8 cellular contexts compared by ENCODE assay signal in genomic region chr17:40038882-40039513, GRCh38. TPM values are rescaled to one million over a fixed set of nuclear protein-coding genes. Genes with fewer than 3 reads are reported as not detected.
DNase-seq lines count a peak whose midpoint lies in the region; ATAC-seq and TF ChIP-seq lines count a peak whose summit lies in the region.

No MANE protein-coding gene starts in this region.

- H3K4me3 Mint-ChIP-seq in CD4-positive, alpha-beta memory T cell = no peak overlapping the region

- DNase-seq in NCI-H748 (lab: John Stamatoyannopoulos, UW; ENCODE audit: unreplicated experiment) (peak; percentile 29), NCI-H748 treated with DMSO at 0.1 percent for 48 hours (lab: John Stamatoyannopoulos, UW) (no peak), globus pallidus (ENCODE audit: low spot score) (peak; percentile 32), renal cortical epithelial cell (ENCODE audit: low read depth) (peak; percentile 66)
- no peak for DNase-seq in CD4-positive, alpha-beta memory T cell

- no peaks in the 10 kb centered on the region for H3K27me3 ChIP-seq in CD4-positive, alpha-beta memory T cell (ENCODE audit: insufficient read depth, low read length)

- H3K9me3 ChIP-seq in CD4-positive, alpha-beta memory T cell (ENCODE audit: control insufficient read depth in 1 of 2, low read length in 2 of 2) = no peaks in the 10 kb centered on the region

- H3K9me3 Mint-ChIP-seq in CD4-positive, alpha-beta memory T cell = no peaks in the 10 kb centered on the region

- POLR2A ChIA-PET in CD4-positive, alpha-beta memory T cell (lab: Charles Lee; ENCODE audit: partially characterized antibody) = interaction anchor here (1.3 kb wide), 1 partner anchor 72 kb away, joined by 3 read pairs; no protein-coding TSS in a partner anchor

- peaks cover 14 to 25% of the 10 kb centered on the region in 2 donors for H3K36me3 Mint-ChIP-seq in CD4-positive, alpha-beta memory T cell

- no peak overlapping the region for H3K4me3 ChIP-seq in CD4-positive, alpha-beta memory T cell (ENCODE audit: low read length in 2 of 2)

- no peaks in the 10 kb centered on the region for H3K4me1 ChIP-seq in CD4-positive, alpha-beta memory T cell (ENCODE audit: insufficient read depth, low read length)

- H3K27ac Mint-ChIP-seq in CD4-positive, alpha-beta memory T cell = peak overlapping the region in 2 of 7 donors; percentile 18 to 87

- H3K27me3 Mint-ChIP-seq in CD4-positive, alpha-beta memory T cell = no peaks in the 10 kb centered on the region

- CTCF ChIA-PET in CD4-positive, alpha-beta memory T cell (lab: Charles Lee; ENCODE audit: partially characterized antibody) = interaction anchor here (0.7 to 3.7 kb wide), 6 partner anchors 8 to 153 kb away, joined by 3 to 24 read pairs (median 5); no protein-coding TSS in a partner anchor

- intact Hi-C loops in CD4-positive, alpha-beta memory T cell (cut with micrococcal nuclease) = no loop called here

- H3K36me3 ChIP-seq in CD4-positive, alpha-beta memory T cell (ENCODE audit: insufficient read depth, low read length) = peaks cover 14% of the 10 kb centered on the region

- H3K4me1 Mint-ChIP-seq in CD4-positive, alpha-beta memory T cell = peaks cover 0 to 6% (median 2%) of the 10 kb centered on the region in 4 donors

- peak; percentile 92 for ATAC-seq in SK-N-SH treated with all-trans-retinoic acid at 6 μM for 48 hours
- no peak for ATAC-seq in GM18909 (IDR thresholded peaks at IDR 0.05; ENCODE audit: poor library complexity, unreplicated experiment)
- ATAC-seq in GM21528 (IDR thresholded peaks at IDR 0.05; ENCODE audit: low FRiP score, unreplicated experiment) = no peak

- no peak overlapping the region for H3K27ac ChIP-seq in CD4-positive, alpha-beta memory T cell (ENCODE audit: low read depth, low read length)

TF ChIP-seq in SK-N-SH treated with all-trans-retinoic acid at 6 μM for 48 hours, 23 proteins besides CTCF, POLR2A, EP300 and RAD21:
- TF ChIP-seq PPARA (CRISPR knock-in tag; IDR thresholded peaks at IDR 0.05; ENCODE audit: borderline replicate concordance) (no peak), SNAI2 (CRISPR knock-in tag; IDR thresholded peaks at IDR 0.05) (no peak), OSR1 (CRISPR knock-in tag; IDR thresholded peaks at IDR 0.05) (no peak), ZFP3 (CRISPR knock-in tag; IDR thresholded peaks at IDR 0.05) (no peak), RARB (CRISPR knock-in tag; IDR thresholded peaks at IDR 0.05) (no peak), ESRRG (CRISPR knock-in tag; IDR thresholded peaks at IDR 0.05) (no peak), ZNF8 (CRISPR knock-in tag; IDR thresholded peaks at IDR 0.05) (no peak), TCF4 (CRISPR knock-in tag; IDR thresholded peaks at IDR 0.05; ENCODE audit: borderline replicate concordance) (no peak), POU6F1 (CRISPR knock-in tag; IDR thresholded peaks at IDR 0.05; ENCODE audit: borderline replicate concordance, low read depth) (no peak), ARNTL (CRISPR knock-in tag; IDR thresholded peaks at IDR 0.05; ENCODE audit: borderline replicate concordance, low read depth) (no peak), ZNF565 (CRISPR knock-in tag; conservative IDR thresholded peaks at IDR 0.05; ENCODE audit: low read depth) (no peak), ZC3H10 (CRISPR knock-in tag; IDR thresholded peaks at IDR 0.05) (no peak), ZFP30 (CRISPR knock-in tag; IDR thresholded peaks at IDR 0.05) (no peak), CREB5 (CRISPR knock-in tag; IDR thresholded peaks at IDR 0.05; ENCODE audit: low read depth) (no peak), CSDC2 (CRISPR knock-in tag; IDR thresholded peaks at IDR 0.05) (no peak), CSRNP3 (CRISPR knock-in tag; IDR thresholded peaks at IDR 0.05) (no peak), GLIS3 (CRISPR knock-in tag; IDR thresholded peaks at IDR 0.05) (no peak), TSHZ2 (CRISPR knock-in tag; IDR thresholded peaks at IDR 0.05) (no peak), BACH2 (CRISPR knock-in tag; IDR thresholded peaks at IDR 0.05; ENCODE audit: borderline replicate concordance) (no peak)

RNA-seq across cellular contexts. Expression of gene MED24, which starts 15.2 kb away (rescaled TPM):
- total RNA-seq in renal cortical epithelial cell = 35.3 and 54.3 TPM in 2 replicates
- total RNA-seq in CD4-positive, alpha-beta memory T cell = 10 to 100 TPM; 81.1 to 93.0 TPM
- 10 to 100 TPM; 34.0 to 46.2 TPM for polyA plus RNA-seq in CD4-positive, alpha-beta memory T cell

RNA-seq across cellular contexts. Expression of gene CSF3, which starts 23.8 kb away (rescaled TPM):
- not detected in 2 replicates for total RNA-seq in renal cortical epithelial cell
- not detected for total RNA-seq in CD4-positive, alpha-beta memory T cell
- polyA plus RNA-seq in CD4-positive, alpha-beta memory T cell = not detected

RNA-seq across cellular contexts. Expression of gene THRA, which starts 23.8 kb away (rescaled TPM):
- total RNA-seq in renal cortical epithelial cell = 3.5 and 22.0 TPM in 2 replicates
- total RNA-seq in CD4-positive, alpha-beta memory T cell = 10 to 100 TPM; 35.9 to 41.3 TPM
- polyA plus RNA-seq in CD4-positive, alpha-beta memory T cell = 10 to 100 TPM in 1 of 2 donors, 1 to 10 TPM in 1; 5.8 to 11.9 TPM

RNA-seq across cellular contexts. Expression of gene PSMD3, which starts 58.4 kb away (rescaled TPM):
- 89.6 and 121 TPM in 2 replicates for total RNA-seq in renal cortical epithelial cell
- total RNA-seq in CD4-positive, alpha-beta memory T cell = 10 to 100 TPM; 59.7 to 60.3 TPM
- polyA plus RNA-seq in CD4-positive, alpha-beta memory T cell = 10 to 100 TPM; 44.6 to 47.9 TPM

Comparison
In these comparisons a context has a peak if more than half of its experiments do, and no peak if none do; other contexts are left out.
1. DNase-seq: peak in NCI-H748 (single experiment), globus pallidus (single experiment) and renal cortical epithelial cell (single experiment); none in NCI-H748 treated with DMSO at 0.1 percent for 48 hours (single experiment) and CD4-positive, alpha-beta memory T cell (0 of 5).